ENCODE assay signal across 23 cellular contexts in the genomic region with DNA sequence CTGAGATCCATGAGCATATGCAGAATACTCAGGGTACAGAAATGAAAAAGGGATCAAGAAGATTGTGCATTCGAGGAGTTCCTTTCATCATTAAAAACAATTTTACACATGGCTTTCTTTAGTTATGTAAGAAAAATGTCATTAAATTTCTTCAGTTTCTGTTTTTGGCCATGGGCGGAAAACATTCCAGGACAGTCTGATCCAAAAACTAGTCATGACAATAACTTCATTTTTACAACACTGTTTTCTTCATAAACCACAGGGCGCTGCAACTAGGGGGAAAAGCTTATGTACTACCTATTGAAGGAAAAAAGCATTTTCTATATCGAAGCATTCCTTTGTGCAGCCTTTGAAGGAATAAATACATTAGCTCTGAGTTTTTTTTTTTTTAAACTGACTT.
"Had no signal": no experiment of that assay in that cellular context is flagged by ENCODE, and none has a peak within 500 bp of the region (broad histone marks: within the 10 kb centered on the region; RNA-seq: fewer than 3 reads in every experiment).

No MANE protein-coding gene starts in this region.

- H3K27me3 ChIP-seq: brain microvascular endothelial cell, foreskin keratinocyte, tibial nerve had no signal

- H3K27me3 Mint-ChIP-seq: activated naive CD8-positive, alpha-beta T cell treated with anti-CD3 and anti-CD28 coated beads, Interleukin-2, amount 50 U/mL, for 24 hours had no signal

- H3K27ac ChIP-seq: brain microvascular endothelial cell, coronary artery, foreskin keratinocyte had no signal

- H3K4me1 Mint-ChIP-seq: activated naive CD8-positive, alpha-beta T cell treated with anti-CD3 and anti-CD28 coated beads, Interleukin-2, amount 50 U/mL, for 24 hours; nephron had no signal

- H3K4me1 ChIP-seq: foreskin keratinocyte had no signal

- H3K27ac Mint-ChIP-seq: activated CD4-positive, alpha-beta T cell treated with anti-CD3 and anti-CD28 coated beads, Interleukin-2, amount 10 ng/mL, durations not matched to agents 7 days and 5 days; activated CD8-positive, alpha-beta T cell treated with anti-CD3 and anti-CD28 coated beads, Interleukin-2, amount 10 ng/mL, durations not matched to agents 7 days and 5 days; activated naive CD8-positive, alpha-beta T cell treated with anti-CD3 and anti-CD28 coated beads, Interleukin-2, amount 50 U/mL, for 24 hours; activated T-cell treated with anti-CD3 and anti-CD28 coated beads, Interleukin-2, amount 50 U/mL, for 24 hours; activated T-helper 2 cell treated with anti-CD3 and anti-CD28 coated beads, Interferon-gamma antibody, Interleukin-2, Interleukin-4, amounts not matched to agents 10 μg/mL and 5 μg/mL and 100 μg/mL, durations not matched to agents 14 hours and 24 hours and 36 hours; nephron had no signal

- H3K36me3 ChIP-seq: brain microvascular endothelial cell, tibial nerve had no signal

- DNase-seq: activated CD4-positive, alpha-beta T cell treated with anti-CD3 and anti-CD28 coated beads, Interleukin-2, amount 10 ng/mL, durations not matched to agents 7 days and 5 days; activated CD8-positive, alpha-beta T cell treated with anti-CD3 and anti-CD28 coated beads, Interleukin-2, amount 10 ng/mL, durations not matched to agents 7 days and 5 days; activated naive CD4-positive, alpha-beta T cell treated with Interleukin-2 at 50 U/mL for 16 hours; activated naive CD8-positive, alpha-beta T cell treated with anti-CD3 and anti-CD28 coated beads, Interleukin-2, amount 50 U/mL, for 24 hours; activated T-cell treated with anti-CD3 and anti-CD28 coated beads, Interleukin-2, amount 50 U/mL, for 24 hours; aorta; brain microvascular endothelial cell; erythroblast; glutamatergic neuron; kidney; midbrain; nucleus accumbens; stimulated activated CD4-positive, alpha-beta T cell treated with anti-CD3 and anti-CD28 coated beads, Interleukin-12 subunit alpha, Interleukin-12 subunit beta, amount 100 ng/mL, for 4 hours; stimulated activated CD4-positive, alpha-beta T cell treated with anti-CD3 and anti-CD28 coated beads, Interleukin-2, amount 100 ng/mL, for 24 hours; stimulated activated naive CD8-positive, alpha-beta T cell treated with anti-CD3 and anti-CD28 coated beads, Interleukin-15, Interleukin-2, amounts not matched to agents 100 U/mL and 50 U/mL, for 24 hours; T1000 had no signal

- H3K4me3 ChIP-seq: coronary artery, tibial nerve had no signal

- H3K9me3 Mint-ChIP-seq: activated CD4-positive, alpha-beta T cell treated with anti-CD3 and anti-CD28 coated beads, Interleukin-2, amount 10 ng/mL, durations not matched to agents 7 days and 5 days; activated naive CD8-positive, alpha-beta T cell treated with anti-CD3 and anti-CD28 coated beads, Interleukin-2, amount 50 U/mL, for 24 hours; activated T-cell treated with anti-CD3 and anti-CD28 coated beads, Interleukin-2, amount 50 U/mL, for 24 hours; activated T-helper 2 cell treated with anti-CD3 and anti-CD28 coated beads, Interferon-gamma antibody, Interleukin-2, Interleukin-4, amounts not matched to agents 10 μg/mL and 5 μg/mL and 100 μg/mL, durations not matched to agents 14 hours and 24 hours and 36 hours had no signal

- H3K4me3 Mint-ChIP-seq: activated CD4-positive, alpha-beta T cell treated with anti-CD3 and anti-CD28 coated beads, Interleukin-2, amount 10 ng/mL, durations not matched to agents 7 days and 5 days; activated CD8-positive, alpha-beta T cell treated with anti-CD3 and anti-CD28 coated beads, Interleukin-2, amount 10 ng/mL, durations not matched to agents 7 days and 5 days; activated naive CD8-positive, alpha-beta T cell treated with anti-CD3 and anti-CD28 coated beads, Interleukin-2, amount 50 U/mL, for 24 hours; activated T-cell treated with anti-CD3 and anti-CD28 coated beads, Interleukin-2, amount 50 U/mL, for 24 hours; nephron had no signal

- FAIRE-seq: urothelium cell line had no signal

- ATAC-seq: activated CD8-positive, alpha-beta T cell treated with anti-CD3 and anti-CD28 coated beads, Interleukin-2, amount 10 ng/mL, durations not matched to agents 7 days and 5 days; activated naive CD8-positive, alpha-beta T cell treated with anti-CD3 and anti-CD28 coated beads, Interleukin-2, amount 50 U/mL, for 24 hours; foreskin keratinocyte; left lobe of liver; stimulated activated naive CD8-positive, alpha-beta T cell treated with anti-CD3 and anti-CD28 coated beads, Interleukin-15, Interleukin-2, amounts not matched to agents 100 U/mL and 50 U/mL, for 24 hours had no signal

- H3K9me3 ChIP-seq: tibial nerve had no signal
